ENCODE assay signal across 18 cellular contexts in genomic region chr10:18145652-18146051, GRCh38. TPM values are rescaled to one million over a fixed set of nuclear protein-coding genes. Genes with fewer than 3 reads are reported as not detected.
A peak's percentile ranks its signal among the peaks of the same experiment; 100 is the strongest.
DNase-seq lines count a peak whose midpoint lies in the region; ATAC-seq and TF ChIP-seq lines count a peak whose summit lies in the region.
"Had no signal": no experiment of that assay in that cellular context is flagged by ENCODE, and none has a peak within 500 bp of the region (broad histone marks: within the 10 kb centered on the region; RNA-seq: fewer than 3 reads in every experiment).

No MANE protein-coding gene starts in this region.

- in situ Hi-C loops in IMR-90 (cut with MboI; ENCODE audit: low sequenced_read_pairs), result no loop called here

- H3K18ac ChIP-seq in IMR-90 (ENCODE audit: low read depth, low read length) (no peak overlapping the region; the same call in 1 of the 2 replicates), neuronal stem cell (ENCODE audit: low read length) (no peak overlapping the region)

- no peak overlapping the region for H3K23ac ChIP-seq in IMR-90 (ENCODE audit: low read depth, low read length)
- no peak overlapping the region for H3K23ac ChIP-seq in neuronal stem cell (ENCODE audit: low read depth, low read length, poor library complexity)

- H4K8ac ChIP-seq in IMR-90 (ENCODE audit: low read depth in 2 of 2, low read length in 2 of 2), result no peak overlapping the region
- H4K8ac ChIP-seq in neuronal stem cell (ENCODE audit: low read depth, low read length), result no peak overlapping the region

- no peak overlapping the region for H3K4ac ChIP-seq in IMR-90 (ENCODE audit: low read depth, low read length)
- H3K4ac ChIP-seq in neuronal stem cell (ENCODE audit: low read length), result no peak overlapping the region

- peaks cover 15% of the 10 kb centered on the region for H3K27me3 Mint-ChIP-seq in activated CD4-positive, alpha-beta T cell treated with anti-CD3 and anti-CD28 coated beads, Interleukin-2, amount 10 ng/mL, durations not matched to agents 24 days and 14 days
- peaks cover 25% of the 10 kb centered on the region for H3K27me3 Mint-ChIP-seq in activated naive CD4-positive, alpha-beta T cell treated with anti-CD3 and anti-CD28 coated beads, Interleukin-2, amount 10 ng/mL, durations not matched to agents 7 days and 5 days

- peaks cover 35% of the 10 kb centered on the region for H3K27me3 ChIP-seq in IMR-90 (ENCODE audit: control insufficient read depth, insufficient read depth, low read length)
- no peaks in the 10 kb centered on the region for H3K27me3 ChIP-seq in prostate gland (replicated peaks; ENCODE audit: insufficient read depth)
- peaks cover 0 to 39% (median 6%) of the 10 kb centered on the region in 3 experiments for H3K27me3 ChIP-seq in neuronal stem cell (ENCODE audit: control insufficient read depth in 3 of 3, insufficient read depth in 3 of 3, low read depth in 1 of 3, low read length in 3 of 3)
- H3K27me3 ChIP-seq: MG63, SJCRH30 had no signal

- no peak overlapping the region for H4K5ac ChIP-seq in IMR-90 (ENCODE audit: low read depth, low read length)

- no peaks in the 10 kb centered on the region for H4K20me1 ChIP-seq in IMR-90 (ENCODE audit: insufficient read depth, low read length)

- intact Hi-C loops in IMR-90 (cut with micrococcal nuclease), result no loop called here
- intact Hi-C loops in prostate gland (cut with DNase I), result no loop called here
- intact Hi-C loops in activated CD4-positive, alpha-beta T cell treated with anti-CD3 and anti-CD28 coated beads, Interleukin-2, amount 10 ng/mL, durations not matched to agents 24 days and 14 days (cut with micrococcal nuclease), result no loop called here

- H2BK12ac ChIP-seq in neuronal stem cell (ENCODE audit: low read length), result no peak overlapping the region

- H2AFZ ChIP-seq in IMR-90 (replicated peaks; ENCODE audit: low read length, poor library complexity) (no peak overlapping the region), neuronal stem cell (ENCODE audit: low read length) (no peak overlapping the region)

- H3K36me3 ChIP-seq in IMR-90 (ENCODE audit: control insufficient read depth, insufficient read depth, low read length), result no peaks in the 10 kb centered on the region
- H3K36me3 ChIP-seq in prostate gland, result no peaks in the 10 kb centered on the region
- H3K36me3 ChIP-seq in neuronal stem cell (replicated peaks in 1 of 2; ENCODE audit: control insufficient read depth in 2 of 2, insufficient read depth in 2 of 2, low read length in 2 of 2), result no peaks in the 10 kb centered on the region
- H3K36me3 ChIP-seq: MG63, SJCRH30 had no signal

- no peak for TF ChIP-seq RAD21 in IMR-90 (IDR thresholded peaks at IDR 0.05; ENCODE audit: low read length)

- H3K4me3 Mint-ChIP-seq in activated CD4-positive, alpha-beta T cell treated with anti-CD3 and anti-CD28 coated beads, Interleukin-2, amount 10 ng/mL, durations not matched to agents 24 days and 14 days, result no peak overlapping the region
- no peak overlapping the region for H3K4me3 Mint-ChIP-seq in activated naive CD4-positive, alpha-beta T cell treated with anti-CD3 and anti-CD28 coated beads, Interleukin-2, amount 10 ng/mL, durations not matched to agents 7 days and 5 days
- H3K4me3 Mint-ChIP-seq: natural killer cell treated with Interleukin-12 subunit alpha and Interleukin-12 subunit beta and Interleukin-15 and Interleukin-18, amount 100 ng/mL, for 72 hours had no signal

- H3K14ac ChIP-seq in IMR-90 (replicated peaks; ENCODE audit: low read depth, low read length) (no peak overlapping the region), neuronal stem cell (ENCODE audit: low read length) (no peak overlapping the region)

- H3K4me1 Mint-ChIP-seq in activated CD4-positive, alpha-beta T cell treated with anti-CD3 and anti-CD28 coated beads, Interleukin-2, amount 10 ng/mL, durations not matched to agents 24 days and 14 days, result no peaks in the 10 kb centered on the region
- H3K4me1 Mint-ChIP-seq in activated naive CD4-positive, alpha-beta T cell treated with anti-CD3 and anti-CD28 coated beads, Interleukin-2, amount 10 ng/mL, durations not matched to agents 7 days and 5 days, result peaks cover 3% of the 10 kb centered on the region

- no peak overlapping the region for H2AK5ac ChIP-seq in IMR-90 (ENCODE audit: low read depth, low read length)
- H2AK5ac ChIP-seq in neuronal stem cell (ENCODE audit: low read depth, low read length), result no peak overlapping the region

- H3K79me1 ChIP-seq in IMR-90 (ENCODE audit: low read depth in 1 of 2, low read length in 2 of 2) (no peaks in the 10 kb centered on the region), neuronal stem cell (ENCODE audit: low read depth, low read length) (no peaks in the 10 kb centered on the region)

- H4K91ac ChIP-seq in IMR-90 (ENCODE audit: insufficient read depth, low read depth, low read length) (no peak overlapping the region), neuronal stem cell (ENCODE audit: low read depth, low read length, poor library complexity) (no peak overlapping the region)

- CTCF ChIA-PET in IMR-90 (lab: Yijun Ruan, JAX), result interaction anchor here (0.6 kb wide), 1 partner anchor 495 kb away, joined by 4 read pairs; no protein-coding TSS in a partner anchor
- CTCF ChIA-PET in activated naive CD4-positive, alpha-beta T cell treated with anti-CD3 and anti-CD28 coated beads, Interleukin-2, amount 10 ng/mL, durations not matched to agents 7 days and 5 days (lab: Charles Lee), result interaction anchor here (0.6 kb wide), 1 partner anchor 43 kb away, joined by 3 read pairs; no protein-coding TSS in a partner anchor

- no CpG with 5 or more reads among the region's 2 CpGs for WGBS in IMR-90 (ENCODE audit: extremely low coverage in 2 of 2, insufficient read length in 1 of 2), 2 experiments
- 59% methylated on average over 2 of the region's 2 CpGs for WGBS in prostate gland
- no CpG with 5 or more reads among the region's 2 CpGs for WGBS in neuronal stem cell (ENCODE audit: extremely low coverage in 2 of 2, insufficient read length in 2 of 2, insufficient replicate concordance in 1 of 2), 2 donors

- no peak for TF ChIP-seq POLR2A in IMR-90 (IDR thresholded peaks at IDR 0.05; ENCODE audit: low read depth, low read length)
- TF ChIP-seq POLR2A in prostate gland (IDR thresholded peaks at IDR 0.05), result no peak

- no peaks in the 10 kb centered on the region for H3K9me1 ChIP-seq in IMR-90 (ENCODE audit: insufficient read depth, low read length)

- dilution Hi-C loops in IMR-90 (cut with HindIII; ENCODE audit: low sequenced_read_pairs, unreplicated experiment), result no loop called here

- H3K9me3 ChIP-seq in IMR-90 (ENCODE audit: control insufficient read depth, insufficient read depth, low read length) (no peaks in the 10 kb centered on the region), prostate gland (no peaks in the 10 kb centered on the region), neuronal stem cell (replicated peaks in 1 of 2; ENCODE audit: control insufficient read depth in 2 of 2, insufficient read depth in 1 of 2, low read depth in 1 of 2, low read length in 2 of 2) (no peaks in the 10 kb centered on the region)
- H3K9me3 ChIP-seq: MG63, SJCRH30 had no signal

- H3K27ac Mint-ChIP-seq in activated CD4-positive, alpha-beta T cell treated with anti-CD3 and anti-CD28 coated beads, Interleukin-2, amount 10 ng/mL, durations not matched to agents 24 days and 14 days, result no peak overlapping the region
- no peak overlapping the region for H3K27ac Mint-ChIP-seq in activated naive CD4-positive, alpha-beta T cell treated with anti-CD3 and anti-CD28 coated beads, Interleukin-2, amount 10 ng/mL, durations not matched to agents 7 days and 5 days
- H3K27ac Mint-ChIP-seq: natural killer cell treated with Interleukin-12 subunit alpha and Interleukin-12 subunit beta and Interleukin-15 and Interleukin-18, amount 100 ng/mL, for 72 hours had no signal

- H3K4me2 ChIP-seq in IMR-90 (ENCODE audit: low read depth, low read length) (no peak overlapping the region), neuronal stem cell (ENCODE audit: insufficient read depth, low read length, poor library complexity, severe bottlenecking) (no peak overlapping the region)

- H2BK20ac ChIP-seq in IMR-90 (ENCODE audit: low read depth, low read length), result no peak overlapping the region

- H3K36me3 Mint-ChIP-seq in activated CD4-positive, alpha-beta T cell treated with anti-CD3 and anti-CD28 coated beads, Interleukin-2, amount 10 ng/mL, durations not matched to agents 24 days and 14 days (ENCODE audit: low read depth), result no peaks in the 10 kb centered on the region
- H3K36me3 Mint-ChIP-seq in activated naive CD4-positive, alpha-beta T cell treated with anti-CD3 and anti-CD28 coated beads, Interleukin-2, amount 10 ng/mL, durations not matched to agents 7 days and 5 days, result peaks cover 1% of the 10 kb centered on the region
- H3K36me3 Mint-ChIP-seq: natural killer cell treated with Interleukin-12 subunit alpha and Interleukin-12 subunit beta and Interleukin-15 and Interleukin-18, amount 100 ng/mL, for 72 hours had no signal

- H2BK120ac ChIP-seq in IMR-90 (ENCODE audit: low read depth, low read length), result no peak overlapping the region
- H2BK120ac ChIP-seq in neuronal stem cell (ENCODE audit: low read depth, low read length), result no peak overlapping the region

- H2BK15ac ChIP-seq in IMR-90 (ENCODE audit: low read depth, low read length) (no peak overlapping the region), neuronal stem cell (ENCODE audit: low read length) (no peak overlapping the region)

- H3K4me3 ChIP-seq in AG10803 (ENCODE audit: low read length) (no peak overlapping the region), IMR-90 (ENCODE audit: insufficient read depth, low read depth, low read length) (no peak overlapping the region), fibroblast of mammary gland (ENCODE audit: control insufficient read depth, low read depth, low read length) (no peak overlapping the region), prostate gland (no peak overlapping the region), neuronal stem cell (ENCODE audit: low read length in 2 of 2) (no peak overlapping the region)
- H3K4me3 ChIP-seq: dorsolateral prefrontal cortex, MG63, SJCRH30 had no signal

- H3K4me1 ChIP-seq in IMR-90 (ENCODE audit: control insufficient read depth, insufficient read depth, low read length) (peaks cover 2% of the 10 kb centered on the region; the same call in 1 of the 2 replicates), prostate gland (replicated peaks) (no peaks in the 10 kb centered on the region), neuronal stem cell (ENCODE audit: control insufficient read depth in 2 of 2, insufficient read depth in 1 of 2, low read depth in 1 of 2, low read length in 2 of 2) (peaks cover 0 to 7% of the 10 kb centered on the region in 2 donors)
- H3K4me1 ChIP-seq: SJCRH30 had no signal

- H3K27ac ChIP-seq in IMR-90 (ENCODE audit: insufficient read depth, low read length) (no peak overlapping the region), prostate gland (peak overlapping the region; percentile 25 to 46), neuronal stem cell (replicated peaks; ENCODE audit: low read length) (no peak overlapping the region)
- H3K27ac ChIP-seq: SJCRH30 had no signal

- no peak for TF ChIP-seq CTCF in AG10803 (conservative IDR thresholded peaks at IDR 0.05; ENCODE audit: low read length)
- TF ChIP-seq CTCF in IMR-90 (conservative IDR thresholded peaks at IDR 0.05; ENCODE audit: low read depth, low read length), result no peak
- TF ChIP-seq CTCF in fibroblast of mammary gland (conservative IDR thresholded peaks at IDR 0.05; ENCODE audit: control insufficient read depth, insufficient read depth, low read depth, low read length), result no peak
- no peak for TF ChIP-seq CTCF in prostate gland (IDR thresholded peaks at IDR 0.05)

- no peak overlapping the region for H2BK5ac ChIP-seq in IMR-90 (ENCODE audit: low read depth, low read length, poor library complexity, severe bottlenecking)
- no peak overlapping the region for H2BK5ac ChIP-seq in neuronal stem cell (ENCODE audit: low read length)

- no peak overlapping the region for H3K56ac ChIP-seq in IMR-90 (ENCODE audit: extremely low read depth, insufficient read depth, low read length)

- H3K9ac ChIP-seq in IMR-90 (ENCODE audit: low read depth, low read length) (no peak overlapping the region), neuronal stem cell (ENCODE audit: low read depth, low read length, poor library complexity) (no peak overlapping the region)

- POLR2A ChIA-PET in IMR-90 (lab: Charles Lee; ENCODE audit: unreplicated experiment), result no interaction called here

- no peak overlapping the region for H2AK9ac ChIP-seq in IMR-90 (replicated peaks; ENCODE audit: low read depth, low read length, poor library complexity)

- DNase-seq in AG10803 (ENCODE audit: low read depth) (peak; percentile 49), IMR-90 (peak; percentile 35), fibroblast of mammary gland (ENCODE audit: low read depth) (peak; percentile 80), prostate gland (ENCODE audit: low spot score) (no peak), neuronal stem cell (ENCODE audit: low spot score) (no peak)
- no peak for DNase-seq in activated CD4-positive, alpha-beta T cell treated with anti-CD3 and anti-CD28 coated beads, Interleukin-2, amount 10 ng/mL, durations not matched to agents 24 days and 14 days
- no peak for DNase-seq in stimulated activated CD4-positive, alpha-beta T cell treated with anti-CD3 and anti-CD28 coated beads, Interleukin-15, amount 100 ng/mL, for 24 hours
- DNase-seq in activated naive CD4-positive, alpha-beta T cell treated with anti-CD3 and anti-CD28 coated beads, Interleukin-2, amount 10 ng/mL, durations not matched to agents 7 days and 5 days, result no peak
- DNase-seq: dorsolateral prefrontal cortex, GDM1, MG63, NCI-H187 had no signal

- peak; percentile 51; the same call in 1 of the 2 replicates for ATAC-seq in IMR-90 (ENCODE audit: low read depth)
- ATAC-seq: activated CD4-positive, CD25-positive, alpha-beta regulatory T cell treated with anti-CD3 and anti-CD28 coated beads, Interleukin-2, amount 50 U/mL, for 24 hours; HCT116; natural killer cell treated with Interleukin-12 subunit alpha and Interleukin-12 subunit beta and Interleukin-15 and Interleukin-18, amount 100 ng/mL, for 72 hours had no signal

- no TSS peak for BruUV-seq in IMR-90 (replicated peaks; lab: Mats Ljungman, UMichigan)

- no peaks in the 10 kb centered on the region for H3K9me3 Mint-ChIP-seq in activated CD4-positive, alpha-beta T cell treated with anti-CD3 and anti-CD28 coated beads, Interleukin-2, amount 10 ng/mL, durations not matched to agents 24 days and 14 days
- H3K9me3 Mint-ChIP-seq in activated naive CD4-positive, alpha-beta T cell treated with anti-CD3 and anti-CD28 coated beads, Interleukin-2, amount 10 ng/mL, durations not matched to agents 7 days and 5 days, result no peaks in the 10 kb centered on the region
- H3K9me3 Mint-ChIP-seq: natural killer cell treated with Interleukin-12 subunit alpha and Interleukin-12 subunit beta and Interleukin-15 and Interleukin-18, amount 100 ng/mL, for 72 hours had no signal

RNA-seq across cellular contexts. Expression of gene CACNB2, which starts 5.4 kb away (rescaled TPM):
- total RNA-seq in IMR-90 (2012; rRNA removed) (0.28 and 0.36 TPM in 2 replicates), prostate gland (10 to 100 TPM in 1 of 2 donors, 1 to 10 TPM in 1; 5.5 to 17.4 TPM)
- 0.36 and 0.70 TPM in 2 replicates for polyA plus RNA-seq in IMR-90 (2012; rRNA removed)
- 0.14 and 0.38 TPM in 2 replicates for polyA plus RNA-seq in IMR-90 (2012; cell fraction: cytosol; rRNA removed)
- polyA plus RNA-seq in IMR-90 (2012; cell fraction: nucleus; rRNA removed; ENCODE audit: low replicate concordance), result 2.3 and 2.6 TPM in 2 replicates
- total RNA-seq in activated CD4-positive, alpha-beta T cell treated with anti-CD3 and anti-CD28 coated beads, Interleukin-2, amount 10 ng/mL, durations not matched to agents 24 days and 14 days, result not detected in 2 replicates
- polyA plus RNA-seq in neuronal stem cell (2013, experiment 1 of 2), result 1.9 TPM
- 2.0 TPM for polyA plus RNA-seq in neuronal stem cell (2013, experiment 2 of 2)
- total RNA-seq: natural killer cell treated with Interleukin-12 subunit alpha and Interleukin-12 subunit beta and Interleukin-15 and Interleukin-18, amount 100 ng/mL, for 72 hours; OCI-LY7; pulmonary artery endothelial cell had no signal

Comparison
In these comparisons a context has a peak if more than half of its experiments do, and no peak if none do; other contexts are left out.
1. DNase-seq: peak in AG10803 (single experiment), IMR-90 (single experiment) and fibroblast of mammary gland (single experiment); none in prostate gland (single experiment), activated CD4-positive, alpha-beta T cell treated with anti-CD3 and anti-CD28 coated beads, Interleukin-2, amount 10 ng/mL, durations not matched to agents 24 days and 14 days (single experiment), stimulated activated CD4-positive, alpha-beta T cell treated with anti-CD3 and anti-CD28 coated beads, Interleukin-15, amount 100 ng/mL, for 24 hours (single experiment), neuronal stem cell (single experiment) and activated naive CD4-positive, alpha-beta T cell treated with anti-CD3 and anti-CD28 coated beads, Interleukin-2, amount 10 ng/mL, durations not matched to agents 7 days and 5 days (single experiment).
2. H3K27ac ChIP-seq: peak in prostate gland (2 of 2); none in IMR-90 (single experiment) and neuronal stem cell (single experiment).